Comparison of ENCODE assay signal across 8 cellular contexts in the genomic region with DNA sequence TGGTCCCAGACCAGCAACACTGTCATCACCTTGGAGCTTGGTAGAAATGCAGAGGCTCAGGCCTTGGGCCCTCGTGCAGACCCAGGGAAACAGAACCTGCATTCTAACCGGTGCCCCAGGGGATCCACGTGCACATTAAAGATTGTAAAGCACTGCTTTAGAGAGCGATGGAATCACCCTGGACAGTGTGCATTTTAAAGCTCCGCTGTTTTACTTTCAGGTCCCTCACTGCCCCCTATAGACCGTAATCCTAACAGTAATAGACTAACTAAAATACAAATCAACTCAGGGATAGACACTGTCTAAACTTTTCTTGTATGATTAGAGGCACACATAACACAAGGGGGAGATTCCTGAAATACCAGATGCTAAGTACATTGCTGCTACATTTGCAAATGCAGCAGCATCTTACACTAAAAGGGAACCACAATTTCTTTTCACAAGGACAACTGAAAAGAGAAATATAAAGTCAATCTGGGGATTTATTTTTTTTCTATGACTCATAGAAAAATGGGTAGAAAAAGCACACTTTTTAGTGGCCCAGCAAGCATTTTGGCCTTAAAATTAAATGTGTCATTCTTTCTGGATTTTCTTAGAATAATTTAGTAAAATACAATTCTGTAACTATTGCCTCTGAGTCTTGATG. TPM values are rescaled to one million over a fixed set of nuclear protein-coding genes. Genes with fewer than 3 reads are reported as not detected.
DNase-seq lines count a peak whose midpoint lies in the region; ATAC-seq and TF ChIP-seq lines count a peak whose summit lies in the region.

No MANE protein-coding gene starts in this region.

- H4K20me1 ChIP-seq in DND-41 (ENCODE audit: insufficient read depth, low read length): no peaks in the 10 kb centered on the region

- H3K27me3 Mint-ChIP-seq in brain: peaks cover 16% of the 10 kb centered on the region

- peaks cover 6% of the 10 kb centered on the region for H3K27me3 ChIP-seq in DND-41 (ENCODE audit: insufficient read depth, low read length, poor library complexity)
- H3K27me3 ChIP-seq in colonic mucosa: no peaks in the 10 kb centered on the region

- H2AFZ ChIP-seq in DND-41 (ENCODE audit: low read depth, low read length): no peak overlapping the region

- H3K79me2 ChIP-seq in DND-41 (ENCODE audit: insufficient read depth, low read length): no peaks in the 10 kb centered on the region

- ATAC-seq in DND-41 (ENCODE audit: insufficient read depth, low read depth): no peak
- ATAC-seq in GM18909 (IDR thresholded peaks at IDR 0.05; ENCODE audit: poor library complexity, unreplicated experiment): no peak

- intact Hi-C loops in colonic mucosa (cut with DNase I): loop anchor here (5.0 kb wide), 1 partner anchor 189 kb away; no protein-coding TSS in a partner anchor

- no peak overlapping the region for H3K4me3 Mint-ChIP-seq in brain

- H3K4me3 ChIP-seq in DND-41 (ENCODE audit: low read depth in 1 of 2, low read length in 2 of 2) (no peak overlapping the region), colonic mucosa (no peak overlapping the region)

- H3K4me1 Mint-ChIP-seq in brain: peaks cover 10% of the 10 kb centered on the region

- H3K27ac Mint-ChIP-seq in brain: no peak overlapping the region

- TF ChIP-seq CTCF in DND-41 (IDR thresholded peaks at IDR 0.05; ENCODE audit: borderline replicate concordance, extremely low read depth, low read length, poor library complexity, severe bottlenecking) (peak; percentile 42), LNCAP (IDR thresholded peaks at IDR 0.05) (peak; percentile 66), brain (conservative IDR thresholded peaks at IDR 0.05) (peak; percentile 58 to 76), colonic mucosa (IDR thresholded peaks at IDR 0.05) (no peak)

- no peaks in the 10 kb centered on the region for H3K9me3 ChIP-seq in DND-41 (ENCODE audit: insufficient read depth, low read length, severe bottlenecking)
- H3K9me3 ChIP-seq in colonic mucosa: no peaks in the 10 kb centered on the region

- H3K4me1 ChIP-seq in DND-41 (ENCODE audit: insufficient read depth, low read length) (no peaks in the 10 kb centered on the region), colonic mucosa (no peaks in the 10 kb centered on the region)

- DNase-seq in DND-41 (no peak), lung microvascular endothelial cell (ENCODE audit: low read depth in 2 of 2) (peak; percentile 64 to 73), colonic mucosa (no peak), C1 segment of cervical spinal cord (lab: John Stamatoyannopoulos, UW) (no peak), NCI-H1930 (lab: John Stamatoyannopoulos, UW) (no peak)

- H3K36me3 ChIP-seq in DND-41 (ENCODE audit: insufficient read depth, low read length): no peaks in the 10 kb centered on the region
- no peaks in the 10 kb centered on the region for H3K36me3 ChIP-seq in colonic mucosa

- peaks cover 0 to 2% (median 0%) of the 10 kb centered on the region in 5 experiments for H3K9me3 Mint-ChIP-seq in brain

- H3K9ac ChIP-seq in DND-41 (ENCODE audit: low read depth, low read length): no peak overlapping the region
- H3K9ac ChIP-seq in colonic mucosa (ENCODE audit: low read depth in 2 of 2, low read length in 2 of 2): no peak overlapping the region

- H3K27ac ChIP-seq in DND-41 (ENCODE audit: low read length) (no peak overlapping the region), colonic mucosa (no peak overlapping the region)

- no peaks in the 10 kb centered on the region for H3K36me3 Mint-ChIP-seq in brain

- no peak overlapping the region for H3K4me2 ChIP-seq in DND-41 (ENCODE audit: insufficient read depth, low read length)

RNA-seq across cellular contexts. Expression of a gene that starts 10.5 kb away (rescaled TPM):
- 16.8 TPM for polyA plus RNA-seq in brain (ENCODE audit: insufficient read depth, low read depth, low replicate concordance)
- total RNA-seq in lung microvascular endothelial cell (under 0.01 TPM in 1 of 2 replicates, not detected in the other), colonic mucosa (not detected)

Comparison
In these comparisons a context has a peak if more than half of its experiments do, and no peak if none do; other contexts are left out.
1. DNase-seq: peak in lung microvascular endothelial cell (2 of 2); none in DND-41 (single experiment), colonic mucosa (single experiment), C1 segment of cervical spinal cord (0 of 14) and NCI-H1930 (0 of 2).